In the genomic region with DNA sequence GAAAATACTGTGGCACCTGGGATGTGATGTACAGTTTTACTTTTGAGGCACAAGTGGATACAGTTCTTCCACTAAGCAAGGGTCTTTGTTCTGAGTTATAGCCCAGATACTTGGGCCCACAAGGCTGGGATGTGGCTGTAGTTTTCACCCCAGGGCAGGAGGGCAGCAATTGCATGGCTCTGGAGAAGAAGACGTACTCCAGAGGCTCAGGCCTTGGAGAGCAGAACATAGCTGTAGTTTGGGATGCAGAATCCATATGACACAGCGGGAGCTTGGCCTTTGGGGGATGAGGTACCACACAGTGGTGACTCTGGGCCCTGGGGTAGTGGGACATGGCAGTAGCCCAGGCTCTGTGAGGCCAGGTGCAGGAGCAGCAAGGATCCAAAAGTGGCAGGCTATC, we compare ENCODE assay signal across 13 cellular contexts.
A peak's percentile ranks its signal among the peaks of the same experiment; 100 is the strongest.
DNase-seq lines count a peak whose midpoint lies in the region; ATAC-seq and TF ChIP-seq lines count a peak whose summit lies in the region.
"Had no signal": no experiment of that assay in that cellular context is flagged by ENCODE, and none has a peak within 500 bp of the region (broad histone marks: within the 10 kb centered on the region; RNA-seq: fewer than 3 reads in every experiment).

No MANE protein-coding gene starts in this region.

- H3K9me3 ChIP-seq in right atrium auricular region (peaks cover 0 to 23% of the 10 kb centered on the region in 2 donors), heart right ventricle (peaks cover 0 to 28% (median 15%) of the 10 kb centered on the region in 11 donors), upper lobe of right lung (peaks cover 14% of the 10 kb centered on the region)

- DNase-seq in right atrium auricular region (ENCODE audit: low spot score) (peak; percentile 0), heart right ventricle (no peak), osteocyte (ENCODE audit: extremely low spot score, unreplicated experiment) (peak; percentile 63), upper lobe of right lung (no peak)
- no peak for DNase-seq in effector CD4-positive, alpha-beta T cell
- DNase-seq: Caco-2; CD4-positive, alpha-beta T cell; HCEC 1CT had no signal

- H3K36me3 ChIP-seq in right atrium auricular region (no peaks in the 10 kb centered on the region), heart right ventricle (no peaks in the 10 kb centered on the region), upper lobe of right lung (no peaks in the 10 kb centered on the region)

- no peak for TF ChIP-seq CTCF in right atrium auricular region (IDR thresholded peaks at IDR 0.05)
- TF ChIP-seq CTCF in heart right ventricle (IDR thresholded peaks at IDR 0.05): no peak
- no peak for TF ChIP-seq CTCF in osteocyte (IDR thresholded peaks at IDR 0.05)
- TF ChIP-seq CTCF in upper lobe of right lung (IDR thresholded peaks at IDR 0.05): no peak

- H3K27ac ChIP-seq in right atrium auricular region (no peak overlapping the region), heart right ventricle (no peak overlapping the region), upper lobe of right lung (no peak overlapping the region)
- H3K27ac ChIP-seq: C4-2B, HL-60 had no signal

- peaks cover 19% of the 10 kb centered on the region for H3K9me3 Mint-ChIP-seq in osteocyte (ENCODE audit: unreplicated experiment)

- H3K4me3 ChIP-seq in right atrium auricular region: no peak overlapping the region
- no peak overlapping the region for H3K4me3 ChIP-seq in heart right ventricle
- no peak overlapping the region for H3K4me3 ChIP-seq in upper lobe of right lung
- H3K4me3 ChIP-seq: GM23338 had no signal

- no peaks in the 10 kb centered on the region for H3K4me1 Mint-ChIP-seq in osteocyte (ENCODE audit: unreplicated experiment)
- H3K4me1 Mint-ChIP-seq: B cell, GM23338 had no signal

- no peak overlapping the region for H3K27ac Mint-ChIP-seq in osteocyte (ENCODE audit: unreplicated experiment)
- H3K27ac Mint-ChIP-seq: B cell; CD4-positive, alpha-beta T cell; GM23338 had no signal

- H3K27me3 ChIP-seq in right atrium auricular region: no peaks in the 10 kb centered on the region
- H3K27me3 ChIP-seq in heart right ventricle: peaks cover 0 to 3% (median 0%) of the 10 kb centered on the region in 7 donors
- H3K27me3 ChIP-seq in upper lobe of right lung: no peaks in the 10 kb centered on the region

- ATAC-seq in heart right ventricle: no peak
- ATAC-seq in upper lobe of right lung: peak; percentile 10
- ATAC-seq in HG03159 (IDR thresholded peaks at IDR 0.05; ENCODE audit: unreplicated experiment): no peak
- ATAC-seq: GM23338 had no signal

- no peak overlapping the region for H3K4me3 Mint-ChIP-seq in osteocyte (ENCODE audit: unreplicated experiment)
- H3K4me3 Mint-ChIP-seq: B cell; CD4-positive, alpha-beta T cell; GM23338 had no signal

- intact Hi-C loops in heart right ventricle (cut with DNase I): no loop called here
- intact Hi-C loops in upper lobe of right lung (cut with DNase I): no loop called here

- no peaks in the 10 kb centered on the region for H3K36me3 Mint-ChIP-seq in osteocyte (ENCODE audit: unreplicated experiment)

- H3K27me3 Mint-ChIP-seq in osteocyte (ENCODE audit: unreplicated experiment): peaks cover 21% of the 10 kb centered on the region

- H3K4me1 ChIP-seq in right atrium auricular region (no peaks in the 10 kb centered on the region), heart right ventricle (no peaks in the 10 kb centered on the region), upper lobe of right lung (no peaks in the 10 kb centered on the region)
- H3K4me1 ChIP-seq: Caco-2 had no signal

- 74 to 77% methylated on average over 2 of the region's 2 CpGs for WGBS in heart right ventricle, 2 donors

Comparison
In these comparisons a context has a peak if more than half of its experiments do, and no peak if none do; other contexts are left out.
1. DNase-seq: peak in right atrium auricular region (single experiment) and osteocyte (single experiment); none in heart right ventricle (0 of 2), upper lobe of right lung (single experiment) and effector CD4-positive, alpha-beta T cell (single experiment).